Comparison of ENCODE assay signal across 24 cellular contexts in the genomic region with DNA sequence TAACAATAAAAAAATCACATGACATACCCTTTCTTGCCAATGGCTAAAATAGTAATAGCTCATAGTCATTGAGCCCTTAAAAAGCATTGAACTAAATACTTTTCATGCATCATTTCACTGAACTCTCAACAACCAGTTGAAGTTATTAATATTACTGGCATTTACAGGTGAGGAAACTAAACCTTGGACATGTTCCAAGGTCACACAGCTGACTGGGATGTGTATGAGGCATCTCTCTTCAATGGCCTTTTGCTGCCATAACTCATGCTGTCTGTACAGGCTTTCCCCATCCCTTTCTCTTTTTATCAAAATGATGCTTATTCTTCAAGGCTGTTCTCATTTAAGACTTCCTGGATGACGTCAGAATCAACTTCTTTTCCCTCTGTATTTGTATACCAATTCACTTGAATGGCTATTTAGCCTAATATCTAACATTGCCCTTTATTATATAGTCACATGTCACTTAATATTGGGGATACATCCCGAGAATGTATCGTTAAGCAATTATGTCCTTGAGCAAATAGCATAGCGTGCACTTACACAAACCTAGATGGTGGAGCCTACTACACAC.
"Had no signal": no experiment of that assay in that cellular context is flagged by ENCODE, and none has a peak within 500 bp of the region (broad histone marks: within the 10 kb centered on the region; RNA-seq: fewer than 3 reads in every experiment).

No MANE protein-coding gene starts in this region.

- H3K36me3 ChIP-seq: left lung, lower lobe of right lung, pancreas, prostate gland, sigmoid colon, spleen, suprapubic skin, thoracic aorta, tibial artery, upper lobe of right lung had no signal

- H3K9me3 ChIP-seq: left lung, lower lobe of right lung, pancreas, prostate gland, sigmoid colon, spleen, suprapubic skin, thoracic aorta, tibial artery, upper lobe of right lung had no signal

- H3K27me3 ChIP-seq: left lung, pancreas, sigmoid colon, spleen, suprapubic skin, tibial artery, upper lobe of right lung had no signal

- H3K4me3 ChIP-seq: left lung, lower lobe of right lung, pancreas, prostate gland, sigmoid colon, spleen, suprapubic skin, thoracic aorta, tibial artery, upper lobe of right lung had no signal

- H3K4me1 ChIP-seq: left lung, pancreas, prostate gland, sigmoid colon, suprapubic skin, tibial artery, upper lobe of right lung had no signal

- H3K27ac ChIP-seq: left lung, lower lobe of right lung, pancreas, prostate gland, sigmoid colon, spleen, suprapubic skin, thoracic aorta, tibial artery, upper lobe of right lung had no signal

- DNase-seq: kidney glomerular epithelial cell; left colon; left lung; lower lobe of right lung; mammary epithelial cell; mesenchymal stem cell; naive thymus-derived CD8-positive, alpha-beta T cell; nucleus accumbens; pancreas; posterior cingulate gyrus; retina; right cardiac atrium; sigmoid colon; small intestine; spleen; stimulated activated CD4-positive, alpha-beta T cell treated with anti-CD3 and anti-CD28 coated beads, Interleukin-4, amount 100 ng/mL, for 24 hours; stimulated activated naive CD4-positive, alpha-beta T cell; tibial artery; trophoblast cell; upper lobe of right lung had no signal

- ATAC-seq: left colon; left lung; lower lobe of right lung; naive thymus-derived CD8-positive, alpha-beta T cell; pancreas; right cardiac atrium; stimulated activated effector memory CD8-positive, alpha-beta T cell treated with anti-CD3 and anti-CD28 coated beads, Interleukin-12 subunit alpha, Interleukin-12 subunit beta, amount 100 ng/mL, for 72 hours; upper lobe of right lung had no signal
